In the genomic region with DNA sequence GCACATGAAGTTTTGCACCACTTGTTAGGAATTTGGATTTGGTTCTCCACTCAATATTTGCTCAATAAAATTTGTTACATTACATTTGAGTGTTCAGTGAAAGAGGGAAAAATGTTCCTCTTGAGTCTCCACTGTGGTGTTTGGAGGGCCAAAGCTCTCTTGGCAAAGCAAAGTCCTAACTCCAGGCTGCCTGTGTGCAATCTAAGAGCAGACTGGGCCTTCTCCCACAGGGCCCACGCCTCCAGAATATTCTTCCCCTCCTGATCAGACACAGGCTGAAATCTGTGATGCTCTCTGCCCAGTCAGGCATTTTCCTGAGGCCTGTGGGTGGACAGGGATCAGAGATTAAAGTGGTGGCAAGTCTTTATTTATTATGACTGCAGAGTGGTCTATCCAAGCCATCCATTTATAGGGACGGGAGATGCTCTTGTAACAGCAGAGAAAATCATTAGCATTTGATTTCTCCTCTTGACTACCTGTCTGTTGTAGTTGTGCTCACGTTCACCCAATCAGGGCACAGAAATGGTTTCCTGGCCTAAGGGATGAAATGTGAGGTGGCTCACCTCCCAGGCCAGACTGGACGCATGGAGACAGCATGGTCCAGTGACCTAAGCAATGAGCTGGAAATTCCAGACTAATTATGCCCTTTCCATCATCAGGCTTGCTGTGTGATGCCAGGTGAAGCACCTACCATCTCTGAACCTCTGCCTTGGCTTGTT, we compare ENCODE assay signal across 29 cellular contexts.
"Had no signal": no experiment of that assay in that cellular context is flagged by ENCODE, and none has a peak within 500 bp of the region (broad histone marks: within the 10 kb centered on the region; RNA-seq: fewer than 3 reads in every experiment).

No MANE protein-coding gene starts in this region.

- H3K27ac Mint-ChIP-seq: activated CD4-positive, alpha-beta memory T cell treated with anti-CD3 and anti-CD28 coated beads for 36 hours; activated CD4-positive, alpha-beta T cell treated with anti-CD3 and anti-CD28 coated beads for 36 hours; activated CD4-positive, alpha-beta T cell treated with anti-CD3 and anti-CD28 coated beads, Interleukin-2, amount 10 ng/mL, durations not matched to agents 24 days and 14 days; activated CD8-positive, alpha-beta memory T cell treated with anti-CD3 and anti-CD28 coated beads, Interleukin-2, amount 10 ng/mL, durations not matched to agents 7 days and 5 days; activated CD8-positive, alpha-beta T cell treated with anti-CD3 and anti-CD28 coated beads, Interleukin-2, amount 10 ng/mL, durations not matched to agents 7 days and 5 days; activated naive CD4-positive, alpha-beta T cell treated with anti-CD3 and anti-CD28 coated beads for 36 hours; activated naive CD4-positive, alpha-beta T cell treated with anti-CD3 and anti-CD28 coated beads, Interleukin-2, amount 50 U/mL, for 72 hours; activated naive CD8-positive, alpha-beta T cell treated with anti-CD3 and anti-CD28 coated beads, Interleukin-2, amount 10 ng/mL, durations not matched to agents 7 days and 5 days; activated T-helper 1 cell treated with anti-CD3 and anti-CD28 coated beads, Interleukin-12 subunit alpha, Interleukin-12 subunit beta, Interleukin-2, Interleukin-4 antibody, amounts not matched to agents 30 ng/mL and 10 ng/mL and 1 ng/mL, durations not matched to agents 14 hours and 24 hours and 36 hours; activated T-helper 2 cell treated with anti-CD3 and anti-CD28 coated beads, Interferon-gamma antibody, Interleukin-2, Interleukin-4, amounts not matched to agents 10 μg/mL and 5 μg/mL and 100 μg/mL, durations not matched to agents 14 hours and 24 hours and 36 hours; brain had no signal

- ATAC-seq: activated CD4-positive, alpha-beta T cell treated with anti-CD3 and anti-CD28 coated beads for 36 hours; activated CD8-positive, alpha-beta memory T cell treated with anti-CD3 and anti-CD28 coated beads, Interleukin-2, amount 10 ng/mL, durations not matched to agents 7 days and 5 days; activated CD8-positive, alpha-beta T cell treated with anti-CD3 and anti-CD28 coated beads, Interleukin-2, amount 10 ng/mL, durations not matched to agents 7 days and 5 days; activated naive CD4-positive, alpha-beta T cell treated with anti-CD3 and anti-CD28 coated beads, Interleukin-2, amount 50 U/mL, for 72 hours; gastroesophageal sphincter had no signal

- H3K4me1 ChIP-seq: ascending aorta, breast epithelium, colonic mucosa, esophagus squamous epithelium, gastroesophageal sphincter had no signal

- DNase-seq: activated CD4-positive, alpha-beta memory T cell treated with anti-CD3 and anti-CD28 coated beads for 36 hours; activated CD4-positive, alpha-beta T cell treated with anti-CD3 and anti-CD28 coated beads for 36 hours; activated CD4-positive, alpha-beta T cell treated with anti-CD3 and anti-CD28 coated beads, Interleukin-2, amount 10 ng/mL, durations not matched to agents 24 days and 14 days; activated CD4-positive, CD25-positive, alpha-beta regulatory T cell; activated CD4-positive, CD25-positive, alpha-beta regulatory T cell treated with anti-CD3 and anti-CD28 coated beads, Interleukin-2, amount 50 U/mL, for 72 hours; activated CD8-positive, alpha-beta memory T cell treated with anti-CD3 and anti-CD28 coated beads, Interleukin-2, amount 10 ng/mL, durations not matched to agents 7 days and 5 days; activated CD8-positive, alpha-beta memory T cell treated with anti-CD3 and anti-CD28 coated beads, Interleukin-2, amount 50 U/mL, for 4 hours; activated CD8-positive, alpha-beta T cell treated with anti-CD3 and anti-CD28 coated beads, Interleukin-2, amount 10 ng/mL, durations not matched to agents 7 days and 5 days; activated effector memory CD4-positive, alpha-beta T cell treated with anti-CD3 and anti-CD28 coated beads, Interleukin-2, amount 50 U/mL, for 16 hours; activated naive CD4-positive, alpha-beta T cell treated with anti-CD3 and anti-CD28 coated beads for 36 hours; activated naive CD8-positive, alpha-beta T cell treated with anti-CD3 and anti-CD28 coated beads, Interleukin-2, amount 10 ng/mL, durations not matched to agents 7 days and 5 days; activated T-cell treated with anti-CD3 and anti-CD28 coated beads, Interleukin-2, amount 50 U/mL, for 1 hour; activated T-cell treated with anti-CD3 and anti-CD28 coated beads, Interleukin-2, amount 50 U/mL, for 48 hours; central memory CD4-positive, alpha-beta T cell; cerebellar nuclear complex; colonic mucosa; effector CD8-positive, alpha-beta T cell; esophagus squamous epithelium; foreskin melanocyte; T-helper 2 cell had no signal

- H3K27me3 ChIP-seq: ascending aorta, breast epithelium, cardiac muscle cell, colonic mucosa, esophagus squamous epithelium, gastroesophageal sphincter had no signal

- H3K9me3 ChIP-seq: ascending aorta, breast epithelium, colonic mucosa, esophagus squamous epithelium, gastroesophageal sphincter had no signal

- H3K27me3 Mint-ChIP-seq: activated CD8-positive, alpha-beta memory T cell treated with anti-CD3 and anti-CD28 coated beads, Interleukin-2, amount 10 ng/mL, durations not matched to agents 7 days and 5 days had no signal

- H3K36me3 ChIP-seq: ascending aorta, breast epithelium, cardiac muscle cell, colonic mucosa, esophagus squamous epithelium, gastroesophageal sphincter had no signal

- H3K4me3 Mint-ChIP-seq: activated CD4-positive, alpha-beta memory T cell treated with anti-CD3 and anti-CD28 coated beads for 36 hours; activated CD4-positive, alpha-beta T cell treated with anti-CD3 and anti-CD28 coated beads for 36 hours; activated CD4-positive, alpha-beta T cell treated with anti-CD3 and anti-CD28 coated beads, Interleukin-2, amount 10 ng/mL, durations not matched to agents 24 days and 14 days; activated CD8-positive, alpha-beta memory T cell treated with anti-CD3 and anti-CD28 coated beads, Interleukin-2, amount 10 ng/mL, durations not matched to agents 7 days and 5 days; activated CD8-positive, alpha-beta T cell treated with anti-CD3 and anti-CD28 coated beads, Interleukin-2, amount 10 ng/mL, durations not matched to agents 7 days and 5 days; activated naive CD4-positive, alpha-beta T cell treated with anti-CD3 and anti-CD28 coated beads for 36 hours; activated naive CD8-positive, alpha-beta T cell treated with anti-CD3 and anti-CD28 coated beads, Interleukin-2, amount 10 ng/mL, durations not matched to agents 7 days and 5 days; activated T-helper 1 cell treated with anti-CD3 and anti-CD28 coated beads, Interleukin-12 subunit alpha, Interleukin-12 subunit beta, Interleukin-2, Interleukin-4 antibody, amounts not matched to agents 30 ng/mL and 10 ng/mL and 1 ng/mL, durations not matched to agents 14 hours and 24 hours and 36 hours; brain had no signal

- H3K4me1 Mint-ChIP-seq: activated CD8-positive, alpha-beta memory T cell treated with anti-CD3 and anti-CD28 coated beads, Interleukin-2, amount 10 ng/mL, durations not matched to agents 7 days and 5 days; activated naive CD8-positive, alpha-beta T cell treated with anti-CD3 and anti-CD28 coated beads, Interleukin-2, amount 10 ng/mL, durations not matched to agents 7 days and 5 days had no signal

- H3K36me3 Mint-ChIP-seq: activated CD4-positive, alpha-beta memory T cell treated with anti-CD3 and anti-CD28 coated beads for 36 hours; activated naive CD4-positive, alpha-beta T cell treated with anti-CD3 and anti-CD28 coated beads, Interleukin-2, amount 50 U/mL, for 72 hours; activated naive CD8-positive, alpha-beta T cell treated with anti-CD3 and anti-CD28 coated beads, Interleukin-2, amount 10 ng/mL, durations not matched to agents 7 days and 5 days; brain had no signal

- H3K9me3 Mint-ChIP-seq: activated CD4-positive, alpha-beta memory T cell treated with anti-CD3 and anti-CD28 coated beads for 36 hours; activated naive CD4-positive, alpha-beta T cell treated with anti-CD3 and anti-CD28 coated beads for 36 hours; activated T-helper 1 cell treated with anti-CD3 and anti-CD28 coated beads, Interleukin-12 subunit alpha, Interleukin-12 subunit beta, Interleukin-2, Interleukin-4 antibody, amounts not matched to agents 30 ng/mL and 10 ng/mL and 1 ng/mL, durations not matched to agents 14 hours and 24 hours and 36 hours; brain had no signal

- H3K27ac ChIP-seq: ascending aorta, breast epithelium, cardiac muscle cell, colonic mucosa, epithelial cell of prostate, esophagus squamous epithelium, gastroesophageal sphincter had no signal

- H3K4me3 ChIP-seq: ascending aorta, breast epithelium, cardiac muscle cell, colonic mucosa, esophagus squamous epithelium, gastroesophageal sphincter had no signal
